In genomic region chr2:205358351-205358815, GRCh38 we compare ENCODE assay signal across 21 cellular contexts.
DNase-seq lines count a peak whose midpoint lies in the region; TF ChIP-seq lines count a peak whose summit lies in the region.
"Had no signal": no experiment of that assay in that cellular context is flagged by ENCODE, and none has a peak within 500 bp of the region (broad histone marks: within the 10 kb centered on the region; RNA-seq: fewer than 3 reads in every experiment).

No MANE protein-coding gene starts in this region.

- H3K4me2 ChIP-seq in GM23248 (ENCODE audit: unreplicated experiment) (peak overlapping the region; percentile 41), neural progenitor cell (no peak overlapping the region)
- H3K4me2 ChIP-seq: BLaER1, smooth muscle cell had no signal

- H3K4me3 Mint-ChIP-seq in neural progenitor cell: no peak overlapping the region
- H3K4me3 Mint-ChIP-seq: activated CD8-positive, alpha-beta memory T cell treated with anti-CD3 and anti-CD28 coated beads, Interleukin-2, amount 10 ng/mL, durations not matched to agents 7 days and 5 days had no signal

- peak; percentile 31 for DNase-seq in GM23248
- no peak for DNase-seq in SK-N-MC (ENCODE audit: low read depth, low spot score)
- DNase-seq in fibroblast of mammary gland (ENCODE audit: low read depth): peak; percentile 8
- DNase-seq in neural progenitor cell (ENCODE audit: low spot score): peak; percentile 16
- DNase-seq in cerebellum (ENCODE audit: low spot score): no peak
- no peak for DNase-seq in D341Med (ENCODE audit: low spot score)
- no peak for DNase-seq in NCI-H146 treated with DMSO at 0.1 percent for 48 hours (lab: John Stamatoyannopoulos, UW; ENCODE audit: unreplicated experiment)
- no peak for DNase-seq in inferior parietal cortex (ENCODE audit: extremely low spot score)
- DNase-seq: activated CD4-positive, CD25-positive, alpha-beta regulatory T cell; activated CD8-positive, alpha-beta memory T cell treated with anti-CD3 and anti-CD28 coated beads, Interleukin-2, amount 10 ng/mL, durations not matched to agents 7 days and 5 days; activated naive CD4-positive, alpha-beta T cell treated with Interleukin-2 at 50 U/mL for 16 hours; effector CD8-positive, alpha-beta T cell; gastrocnemius medialis; kidney; NCI-H1694; NCI-H510A; pancreas; stimulated activated naive CD4-positive, alpha-beta T cell; uterus had no signal

- H3K36me3 Mint-ChIP-seq in neural progenitor cell: no peaks in the 10 kb centered on the region
- H3K36me3 Mint-ChIP-seq: activated CD8-positive, alpha-beta memory T cell treated with anti-CD3 and anti-CD28 coated beads, Interleukin-2, amount 10 ng/mL, durations not matched to agents 7 days and 5 days had no signal

- H2AFZ ChIP-seq in GM23248 (no peak overlapping the region), neural progenitor cell (replicated peaks) (no peak overlapping the region)

- H3K79me2 ChIP-seq in GM23248 (ENCODE audit: insufficient read depth) (no peaks in the 10 kb centered on the region), neural progenitor cell (ENCODE audit: low read depth) (no peaks in the 10 kb centered on the region)

- H3K4me1 Mint-ChIP-seq in neural progenitor cell: peaks cover 23% of the 10 kb centered on the region
- H3K4me1 Mint-ChIP-seq: activated CD8-positive, alpha-beta memory T cell treated with anti-CD3 and anti-CD28 coated beads, Interleukin-2, amount 10 ng/mL, durations not matched to agents 7 days and 5 days had no signal

- in situ Hi-C loops in GM23248 (cut with MboI): no loop called here

- WGBS in GM23248 (ENCODE audit: low coverage in 1 of 2, low lambda C conversion rate in 2 of 2, missing lambda C conversion rate in 2 of 2), 2 experiments: 50 to 58% methylated on average over 8 of the region's 8 CpGs

- no peaks in the 10 kb centered on the region for H3K9me3 Mint-ChIP-seq in neural progenitor cell

- H3K9me3 ChIP-seq in GM23248 (ENCODE audit: low read depth) (no peaks in the 10 kb centered on the region), SK-N-MC (ENCODE audit: low read depth, low read length) (no peaks in the 10 kb centered on the region), neural progenitor cell (ENCODE audit: low read depth) (no peaks in the 10 kb centered on the region)
- H3K9me3 ChIP-seq: BLaER1, gastrocnemius medialis, pancreas, uterus had no signal

- H3K27ac Mint-ChIP-seq in neural progenitor cell: peak overlapping the region; percentile 12
- H3K27ac Mint-ChIP-seq: activated CD8-positive, alpha-beta memory T cell treated with anti-CD3 and anti-CD28 coated beads, Interleukin-2, amount 10 ng/mL, durations not matched to agents 7 days and 5 days had no signal

- H3F3A ChIP-seq in GM23248 (ENCODE audit: insufficient read depth) (no peaks in the 10 kb centered on the region; the same call in 1 of the 2 replicates), neural progenitor cell (ENCODE audit: low read depth) (no peaks in the 10 kb centered on the region)

- no peak for TF ChIP-seq CTCF in fibroblast of mammary gland (conservative IDR thresholded peaks at IDR 0.05; ENCODE audit: control insufficient read depth, insufficient read depth, low read depth, low read length)
- TF ChIP-seq CTCF in neural progenitor cell (IDR thresholded peaks at IDR 0.05): no peak

- H3K4me1 ChIP-seq in GM23248 (ENCODE audit: insufficient read depth) (peaks cover 13% of the 10 kb centered on the region), neural progenitor cell (peaks cover 8% of the 10 kb centered on the region)
- H3K4me1 ChIP-seq: BLaER1, gastrocnemius medialis, pancreas, uterus had no signal

- H3K27me3 ChIP-seq in GM23248 (replicated peaks; ENCODE audit: insufficient read depth) (no peaks in the 10 kb centered on the region), neural progenitor cell (no peaks in the 10 kb centered on the region)
- H3K27me3 ChIP-seq: BLaER1, gastrocnemius medialis, pancreas, uterus had no signal

- H3K27ac ChIP-seq in GM23248: no peak overlapping the region
- H3K27ac ChIP-seq in SK-N-MC: peak overlapping the region; percentile 32; the same call in 1 of the 2 replicates
- no peak overlapping the region for H3K27ac ChIP-seq in neural progenitor cell
- H3K27ac ChIP-seq: BLaER1, gastrocnemius medialis, pancreas, uterus had no signal

- no peaks in the 10 kb centered on the region for H3K9me2 ChIP-seq in GM23248 (ENCODE audit: insufficient read depth)

- H3K4me3 ChIP-seq in GM23248: no peak overlapping the region
- no peak overlapping the region for H3K4me3 ChIP-seq in SK-N-MC
- no peak overlapping the region for H3K4me3 ChIP-seq in fibroblast of mammary gland (ENCODE audit: control insufficient read depth, low read depth, low read length)
- no peak overlapping the region for H3K4me3 ChIP-seq in neural progenitor cell
- H3K4me3 ChIP-seq: BLaER1, gastrocnemius medialis, pancreas, smooth muscle cell, uterus had no signal

- H3K36me3 ChIP-seq in GM23248 (ENCODE audit: low read depth) (no peaks in the 10 kb centered on the region), SK-N-MC (ENCODE audit: insufficient read depth, low read length) (no peaks in the 10 kb centered on the region), neural progenitor cell (no peaks in the 10 kb centered on the region)
- H3K36me3 ChIP-seq: BLaER1, gastrocnemius medialis, pancreas, uterus had no signal

- H4K20me1 ChIP-seq in GM23248 (ENCODE audit: insufficient read depth): no peaks in the 10 kb centered on the region
- H4K20me1 ChIP-seq in neural progenitor cell (ENCODE audit: low read depth): no peaks in the 10 kb centered on the region
- H4K20me1 ChIP-seq: BLaER1 had no signal

- H3K27me3 Mint-ChIP-seq in neural progenitor cell (ENCODE audit: insufficient read depth, low read depth): no peaks in the 10 kb centered on the region
- H3K27me3 Mint-ChIP-seq: activated CD8-positive, alpha-beta memory T cell treated with anti-CD3 and anti-CD28 coated beads, Interleukin-2, amount 10 ng/mL, durations not matched to agents 7 days and 5 days had no signal

- H3K9ac ChIP-seq in GM23248 (no peak overlapping the region), SK-N-MC (ENCODE audit: insufficient read length) (no peak overlapping the region), neural progenitor cell (no peak overlapping the region)
- H3K9ac ChIP-seq: BLaER1 had no signal

Comparison
In these comparisons a context has a peak if more than half of its experiments do, and no peak if none do; other contexts are left out.
1. DNase-seq: peak in GM23248 (single experiment), fibroblast of mammary gland (single experiment) and neural progenitor cell (single experiment); none in SK-N-MC (single experiment), cerebellum (single experiment), D341Med (single experiment), NCI-H146 treated with DMSO at 0.1 percent for 48 hours (single experiment) and inferior parietal cortex (single experiment).